In the genomic region with DNA sequence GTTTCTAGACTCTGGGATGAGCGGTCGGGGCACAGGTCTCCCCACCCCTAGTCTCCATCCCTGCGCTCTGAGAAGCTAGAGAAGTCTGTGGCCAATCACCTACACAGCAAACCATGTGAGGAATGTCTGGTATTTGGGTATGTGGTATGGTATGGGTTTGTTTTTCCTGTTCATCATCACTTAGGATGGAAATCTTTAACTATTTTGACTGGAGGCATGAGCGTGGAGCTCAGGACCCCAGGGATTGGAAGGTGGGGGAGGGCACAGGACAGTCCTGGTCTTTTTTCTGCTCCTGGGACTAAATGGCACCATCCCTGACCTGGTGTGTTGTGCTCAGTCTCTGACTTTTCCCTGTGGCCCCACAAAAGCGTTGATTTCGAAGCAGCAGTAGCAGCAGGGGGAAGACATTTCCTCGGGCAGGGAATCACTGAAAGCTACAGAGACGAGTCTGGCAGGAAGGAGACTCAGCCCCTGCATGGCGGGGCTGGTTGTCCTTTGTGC, we compare ENCODE assay signal across 13 cellular contexts.
DNase-seq lines count a peak whose midpoint lies in the region; ATAC-seq, FAIRE-seq and TF ChIP-seq lines count a peak whose summit lies in the region.
"Had no signal": no experiment of that assay in that cellular context is flagged by ENCODE, and none has a peak within 500 bp of the region (broad histone marks: within the 10 kb centered on the region; RNA-seq: fewer than 3 reads in every experiment).

No MANE protein-coding gene starts in this region.

- no peaks in the 10 kb centered on the region for H3K9me3 ChIP-seq in breast epithelium
- H3K9me3 ChIP-seq: thoracic aorta had no signal

- in situ Hi-C loops in astrocyte of the cerebellum (cut with HindIII; ENCODE audit: low sequenced_read_pairs), result no loop called here

- FAIRE-seq in urothelium cell line (lab: Jason Lieb, UNC) (peak; percentile 91), frontal cortex (lab: Jason Lieb, UNC) (no peak)

- H3K9me3 Mint-ChIP-seq in MCF 10A (ENCODE audit: unreplicated experiment), result no peaks in the 10 kb centered on the region

- no peak for ATAC-seq in HG03280 (IDR thresholded peaks at IDR 0.05; ENCODE audit: unreplicated experiment)
- ATAC-seq in HG03442 (IDR thresholded peaks at IDR 0.05; ENCODE audit: unreplicated experiment), result no peak
- ATAC-seq: T-helper 17 cell had no signal

- POLR2A ChIA-PET in MCF 10A (lab: Yijun Ruan, JAX), result no interaction called here

- H3K4me3 ChIP-seq in breast epithelium, result no peak overlapping the region
- H3K4me3 ChIP-seq in astrocyte of the cerebellum (ENCODE audit: low read depth, low read length), result no peak overlapping the region
- H3K4me3 ChIP-seq: thoracic aorta had no signal

- H3K27ac Mint-ChIP-seq in MCF 10A (ENCODE audit: low read depth, unreplicated experiment), result no peak overlapping the region
- H3K27ac Mint-ChIP-seq: T-helper 17 cell had no signal

- H3K36me3 Mint-ChIP-seq in MCF 10A (ENCODE audit: insufficient read depth, unreplicated experiment), result no peaks in the 10 kb centered on the region

- intact Hi-C loops in MCF 10A (cut with micrococcal nuclease) (no loop called here), breast epithelium (cut with DNase I; ENCODE audit: low total_unique reads) (no loop called here)

- H3K4me1 ChIP-seq in breast epithelium, result no peaks in the 10 kb centered on the region

- DNase-seq in MCF 10A (ENCODE audit: unreplicated experiment) (peak; percentile 33), breast epithelium (ENCODE audit: low spot score in 2 of 2) (no peak), astrocyte of the cerebellum (ENCODE audit: low read depth) (peak; percentile 65), iPS-NIHi7 (ENCODE audit: extremely low spot score) (peak; percentile 46), urothelium cell line (ENCODE audit: low spot score) (peak; percentile 90), frontal cortex (ENCODE audit: low spot score in 2 of 2) (no peak)
- DNase-seq: effector memory CD4-positive, alpha-beta T cell; stimulated activated CD4-positive, alpha-beta T cell treated with anti-CD3 and anti-CD28 coated beads, Interleukin-2, amount 100 ng/mL, for 24 hours; T-helper 17 cell had no signal

- H3K27me3 Mint-ChIP-seq in MCF 10A (ENCODE audit: insufficient read depth, unreplicated experiment), result no peaks in the 10 kb centered on the region

- H3K27me3 ChIP-seq in breast epithelium, result no peaks in the 10 kb centered on the region

- no peak for TF ChIP-seq POLR2A in breast epithelium (IDR thresholded peaks at IDR 0.05)

- no peak overlapping the region for H3K27ac ChIP-seq in breast epithelium
- H3K27ac ChIP-seq: 22Rv1, thoracic aorta had no signal

- H3K36me3 ChIP-seq in breast epithelium, result no peaks in the 10 kb centered on the region
- H3K36me3 ChIP-seq: thoracic aorta had no signal

- TF ChIP-seq CTCF in MCF 10A (IDR thresholded peaks at IDR 0.05; ENCODE audit: unreplicated experiment) (no peak), breast epithelium (IDR thresholded peaks at IDR 0.05) (no peak), astrocyte of the cerebellum (IDR thresholded peaks at IDR 0.05; ENCODE audit: low read depth, low read length, missing control alignments) (no peak)

- CTCF ChIA-PET in MCF 10A (lab: Yijun Ruan, JAX), result interaction anchor here (0.7 to 1.4 kb wide), 2 partner anchors 143 to 244 kb away, joined by 3 to 4 read pairs; no protein-coding TSS in a partner anchor

- BruUV-seq in MCF 10A (replicated peaks; lab: Mats Ljungman, UMichigan), result no TSS peak

- H3K4me1 Mint-ChIP-seq in MCF 10A (ENCODE audit: insufficient read depth, unreplicated experiment), result peaks cover 17% of the 10 kb centered on the region
- H3K4me1 Mint-ChIP-seq: T-helper 17 cell had no signal

- no peak overlapping the region for H3K4me3 Mint-ChIP-seq in MCF 10A (ENCODE audit: unreplicated experiment)
- H3K4me3 Mint-ChIP-seq: T-helper 17 cell had no signal

Comparison
In these comparisons a context has a peak if more than half of its experiments do, and no peak if none do; other contexts are left out.
1. DNase-seq: peak in MCF 10A (single experiment), astrocyte of the cerebellum (single experiment), iPS-NIHi7 (single experiment) and urothelium cell line (single experiment); none in breast epithelium (0 of 2) and frontal cortex (0 of 2).